26 cellular contexts compared by ENCODE assay signal in genomic region chr20:50737352-50737751, GRCh38. TPM values are rescaled to one million over a fixed set of nuclear protein-coding genes. Genes with fewer than 3 reads are reported as not detected.
DNase-seq lines count a peak whose midpoint lies in the region; ATAC-seq, FAIRE-seq and TF ChIP-seq lines count a peak whose summit lies in the region.
"Had no signal": no experiment of that assay in that cellular context is flagged by ENCODE, and none has a peak within 500 bp of the region (broad histone marks: within the 10 kb centered on the region; RNA-seq: fewer than 3 reads in every experiment).

No MANE protein-coding gene starts in this region.

- TF ChIP-seq POLR2A in A549 (IDR thresholded peaks at IDR 0.05; ENCODE audit: low read length) (no peak), spleen (IDR thresholded peaks at IDR 0.05) (no peak)

- no peak for FAIRE-seq in A549 (lab: Jason Lieb, UNC)
- FAIRE-seq: GM18507, H54, islet of Langerhans, RCC 7860 had no signal

- intact Hi-C loops in CD4-positive, alpha-beta T cell (cut with DNase I, micrococcal nuclease), result loop anchor here (10.0 kb wide), 2 partner anchors 623 to 923 kb away; partner anchors contain the start of genes SLC9A8 (in 1 of the 2) and UBE2V1 (in 1 of the 2)
- intact Hi-C loops in spleen (cut with DNase I; ENCODE audit: low total_unique reads), result no loop called here

- H3K9me3 ChIP-seq in A549 (no peaks in the 10 kb centered on the region), HUES6 (ENCODE audit: control insufficient read depth, insufficient read depth, low read depth, low read length) (no peaks in the 10 kb centered on the region), spleen (no peaks in the 10 kb centered on the region)
- no peaks in the 10 kb centered on the region for H3K9me3 ChIP-seq in CD4-positive, alpha-beta T cell (ENCODE audit: control insufficient read depth, low read length)
- H3K9me3 ChIP-seq: SK-N-SH, transverse colon had no signal

- no peak for TF ChIP-seq RAD21 in A549 (conservative IDR thresholded peaks at IDR 0.05 in 1 of 2, IDR thresholded peaks at IDR 0.05 in 1 of 2)

- H3K4me3 ChIP-seq in A549 (no peak overlapping the region), HUES6 (ENCODE audit: low read depth, low read length) (no peak overlapping the region), epithelial cell of proximal tubule (ENCODE audit: low read depth, low read length) (peak overlapping the region; percentile 6), spleen (no peak overlapping the region)
- H3K4me3 ChIP-seq: transverse colon had no signal

- H3K9ac ChIP-seq in HUES6 (ENCODE audit: low read length), result no peak overlapping the region
- H3K9ac ChIP-seq: SK-N-SH had no signal

- H3K27ac ChIP-seq in A549 (peak overlapping the region; percentile 44 to 59), HUES6 (ENCODE audit: low read depth, low read length) (0 out of 2 replicates have a peak overlapping the region, but pooled peaks have one; percentile 10), spleen (no peak overlapping the region)
- no peak overlapping the region for H3K27ac ChIP-seq in CD4-positive, alpha-beta T cell (ENCODE audit: low read depth, low read length)
- H3K27ac ChIP-seq: transverse colon had no signal

- CTCF ChIA-PET in A549 (lab: Yijun Ruan, JAX), result interaction anchor here (0.8 to 2.3 kb wide), 6 partner anchors 12 to 111 kb away, joined by 4 to 11 read pairs (median 5); partner anchors contain the start of gene BCAS4
- CTCF ChIA-PET in CD4-positive, alpha-beta T cell (lab: Charles Lee), result interaction anchor here (0.7 to 1.1 kb wide), 3 partner anchors 10 to 231 kb away, joined by 3 to 4 read pairs (median 3); no protein-coding TSS in a partner anchor

- POLR2A ChIA-PET in A549 (lab: Yijun Ruan, JAX), result interaction anchor here (0.8 kb wide), 1 partner anchor 51 kb away, joined by 5 read pairs; no protein-coding TSS in a partner anchor
- POLR2A ChIA-PET in CD4-positive, alpha-beta T cell (lab: Charles Lee), result no interaction called here

- peaks cover 89% of the 10 kb centered on the region for H3K4me1 Mint-ChIP-seq in nephron progenitor cell
- peaks cover 24% of the 10 kb centered on the region for H3K4me1 Mint-ChIP-seq in T-helper 2 cell treated with Interferon-gamma antibody and Interleukin-4, amounts not matched to agents 5 μg/mL and 100 μg/mL, for 36 hours (ENCODE audit: low read depth)
- peaks cover 49% of the 10 kb centered on the region for H3K4me1 Mint-ChIP-seq in CD4-positive, alpha-beta T cell (ENCODE audit: low read depth)

- TF ChIP-seq EP300 in A549 (IDR thresholded peaks at IDR 0.05), result no peak

- DNase-seq in A549 (ENCODE audit: low read depth in 1 of 2, low spot score in 1 of 2) (peak in 1 of 2 experiments; percentile 62), epithelial cell of proximal tubule (ENCODE audit: low read depth) (no peak), nephron progenitor cell (no peak), spleen (no peak), NCI-H1436 treated with DMSO at 0.1 percent for 48 hours (lab: John Stamatoyannopoulos, UW) (no peak)
- DNase-seq in T-helper 2 cell treated with Interferon-gamma antibody and Interleukin-4, amounts not matched to agents 5 μg/mL and 100 μg/mL, for 36 hours (ENCODE audit: low spot score), result no peak
- DNase-seq in CD4-positive, alpha-beta T cell, result no peak
- DNase-seq: activated naive CD8-positive, alpha-beta T cell treated with anti-CD3 and anti-CD28 coated beads for 36 hours; CD4-positive, CD25-positive, alpha-beta regulatory T cell; DMS79 treated with DMSO at 0.1 percent for 48 hours; NCI-H1417 treated with DMSO at 0.1 percent for 48 hours; NCI-H774; retina; SK-N-SH; T-helper 9 cell; transverse colon had no signal

- H3K9me3 Mint-ChIP-seq in nephron progenitor cell, result no peaks in the 10 kb centered on the region
- H3K9me3 Mint-ChIP-seq in T-helper 2 cell treated with Interferon-gamma antibody and Interleukin-4, amounts not matched to agents 5 μg/mL and 100 μg/mL, for 36 hours, result no peaks in the 10 kb centered on the region
- no peaks in the 10 kb centered on the region for H3K9me3 Mint-ChIP-seq in CD4-positive, alpha-beta T cell
- H3K9me3 Mint-ChIP-seq: activated naive CD8-positive, alpha-beta T cell treated with anti-CD3 and anti-CD28 coated beads for 36 hours; activated T-helper 1 cell treated with anti-CD3 and anti-CD28 coated beads, Interleukin-12 subunit alpha, Interleukin-12 subunit beta, Interleukin-2, Interleukin-4 antibody, amounts not matched to agents 30 ng/mL and 10 ng/mL and 1 ng/mL, durations not matched to agents 14 hours and 24 hours and 36 hours; brain; CD4-positive, CD25-positive, alpha-beta regulatory T cell; stimulated activated memory B cell treated with anti-CD40 and anti-IgM and Interleukin-4, amounts not matched to agents 10 μg/mL and 1 μg/mL and 100 μg/mL, for 72 hours had no signal

- peak; percentile 65 to 78; a peak in 5 of 6 replicates for ATAC-seq in A549
- no peak for ATAC-seq in CD4-positive, alpha-beta T cell (ENCODE audit: poor library complexity)
- ATAC-seq: stimulated activated memory B cell treated with anti-CD40 and anti-IgM and Interleukin-4, amounts not matched to agents 10 μg/mL and 1 μg/mL and 100 μg/mL, for 72 hours had no signal

- peak overlapping the region; percentile 86 for H3K27ac Mint-ChIP-seq in nephron progenitor cell
- H3K27ac Mint-ChIP-seq in T-helper 2 cell treated with Interferon-gamma antibody and Interleukin-4, amounts not matched to agents 5 μg/mL and 100 μg/mL, for 36 hours, result no peak overlapping the region
- no peak overlapping the region for H3K27ac Mint-ChIP-seq in CD4-positive, alpha-beta T cell
- H3K27ac Mint-ChIP-seq: activated naive CD8-positive, alpha-beta T cell treated with anti-CD3 and anti-CD28 coated beads for 36 hours; activated T-helper 1 cell treated with anti-CD3 and anti-CD28 coated beads, Interleukin-12 subunit alpha, Interleukin-12 subunit beta, Interleukin-2, Interleukin-4 antibody, amounts not matched to agents 30 ng/mL and 10 ng/mL and 1 ng/mL, durations not matched to agents 14 hours and 24 hours and 36 hours; CD4-positive, CD25-positive, alpha-beta regulatory T cell; stimulated activated memory B cell treated with anti-CD40 and anti-IgM and Interleukin-4, amounts not matched to agents 10 μg/mL and 1 μg/mL and 100 μg/mL, for 72 hours had no signal

- no peaks in the 10 kb centered on the region for H3K27me3 Mint-ChIP-seq in nephron progenitor cell (ENCODE audit: low read depth, poor library complexity)
- H3K27me3 Mint-ChIP-seq in T-helper 2 cell treated with Interferon-gamma antibody and Interleukin-4, amounts not matched to agents 5 μg/mL and 100 μg/mL, for 36 hours (ENCODE audit: low read depth), result no peaks in the 10 kb centered on the region
- H3K27me3 Mint-ChIP-seq in CD4-positive, alpha-beta T cell, result no peaks in the 10 kb centered on the region
- H3K27me3 Mint-ChIP-seq: activated naive CD8-positive, alpha-beta T cell treated with anti-CD3 and anti-CD28 coated beads for 36 hours; brain; stimulated activated memory B cell treated with anti-CD40 and anti-IgM and Interleukin-4, amounts not matched to agents 10 μg/mL and 1 μg/mL and 100 μg/mL, for 72 hours had no signal

- no peaks in the 10 kb centered on the region for H3K27me3 ChIP-seq in HUES6 (ENCODE audit: control insufficient read depth, insufficient read depth, low read length)
- H3K27me3 ChIP-seq in CD4-positive, alpha-beta T cell (ENCODE audit: control insufficient read depth, insufficient read depth, low read length), result no peaks in the 10 kb centered on the region
- H3K27me3 ChIP-seq in spleen (replicated peaks in 1 of 7), result no peaks in the 10 kb centered on the region
- H3K27me3 ChIP-seq: transverse colon had no signal

- H3K36me3 ChIP-seq in HUES6 (ENCODE audit: control insufficient read depth, insufficient read depth, low read length), result peaks cover 9% of the 10 kb centered on the region; the same call in 1 of the 2 replicates
- H3K36me3 ChIP-seq in spleen, result peaks cover 0 to 30% (median 10%) of the 10 kb centered on the region in 6 donors
- H3K36me3 ChIP-seq: transverse colon had no signal

- H3K4me1 ChIP-seq in A549 (peaks cover 89% of the 10 kb centered on the region), HUES6 (ENCODE audit: control insufficient read depth, insufficient read depth, low read length) (peaks cover 41% of the 10 kb centered on the region), spleen (peaks cover 0 to 26% (median 12%) of the 10 kb centered on the region in 6 donors)

- H3K36me3 Mint-ChIP-seq in nephron progenitor cell (ENCODE audit: low read depth), result peaks cover 44% of the 10 kb centered on the region
- H3K36me3 Mint-ChIP-seq in T-helper 2 cell treated with Interferon-gamma antibody and Interleukin-4, amounts not matched to agents 5 μg/mL and 100 μg/mL, for 36 hours (ENCODE audit: low read depth), result no peaks in the 10 kb centered on the region
- peaks cover 46% of the 10 kb centered on the region for H3K36me3 Mint-ChIP-seq in CD4-positive, alpha-beta T cell (ENCODE audit: low read depth)

- H3K4me3 Mint-ChIP-seq in nephron progenitor cell, result no peak overlapping the region
- no peak overlapping the region for H3K4me3 Mint-ChIP-seq in T-helper 2 cell treated with Interferon-gamma antibody and Interleukin-4, amounts not matched to agents 5 μg/mL and 100 μg/mL, for 36 hours
- H3K4me3 Mint-ChIP-seq in CD4-positive, alpha-beta T cell, result no peak overlapping the region
- H3K4me3 Mint-ChIP-seq: activated naive CD8-positive, alpha-beta T cell treated with anti-CD3 and anti-CD28 coated beads for 36 hours; activated T-helper 1 cell treated with anti-CD3 and anti-CD28 coated beads, Interleukin-12 subunit alpha, Interleukin-12 subunit beta, Interleukin-2, Interleukin-4 antibody, amounts not matched to agents 30 ng/mL and 10 ng/mL and 1 ng/mL, durations not matched to agents 14 hours and 24 hours and 36 hours; stimulated activated memory B cell treated with anti-CD40 and anti-IgM and Interleukin-4, amounts not matched to agents 10 μg/mL and 1 μg/mL and 100 μg/mL, for 72 hours had no signal

- no peak for TF ChIP-seq CTCF in A549 (IDR thresholded peaks at IDR 0.05)
- no peak for TF ChIP-seq CTCF in epithelial cell of proximal tubule (conservative IDR thresholded peaks at IDR 0.05; ENCODE audit: low read depth, low read length)
- no peak for TF ChIP-seq CTCF in nephron progenitor cell (IDR thresholded peaks at IDR 0.05)
- no peak for TF ChIP-seq CTCF in CD4-positive, alpha-beta T cell (IDR thresholded peaks at IDR 0.05)
- no peak for TF ChIP-seq CTCF in spleen (IDR thresholded peaks at IDR 0.05 in 8 of 11, conservative IDR thresholded peaks at IDR 0.05 in 3 of 11)

- peak overlapping the region; percentile 49 for H3K4me2 ChIP-seq in A549
- H3K4me2 ChIP-seq: SK-N-SH had no signal

- 46% methylated on average over 4 of the region's 4 CpGs for WGBS in A549 (ENCODE audit: missing lambda C conversion rate)
- WGBS in spleen, 5 donors, result 87 to 93% (median 91%) methylated on average over 4 of the region's 4 CpGs

RNA-seq across cellular contexts. Expression of gene PARD6B, which starts 6.0 kb away (rescaled TPM):
- polyA plus RNA-seq in A549 (2011; rRNA removed) (6.2 and 6.4 TPM in 2 replicates), A549 (2017; fragmentation: RNase III; extraction: RNeasy Plus Mini Kit Qiagen cat#74134 plus additional on column Dnase treatment) (2.7 to 3.1 TPM (median 2.8 TPM) in 3 replicates), spleen (1 to 10 TPM in 2 of 3 donors, under 1 TPM in 1; 0.97 to 1.1 (median 1.0) TPM)
- polyA plus RNA-seq in A549 (2012; cell fraction: cytosol; rRNA removed), result 1.6 and 1.7 TPM in 2 replicates
- 1.3 and 1.7 TPM in 2 replicates for polyA plus RNA-seq in A549 (2012; cell fraction: nucleus; rRNA removed)
- 11.1 and 11.2 TPM in 2 replicates for polyA minus RNA-seq in A549 (2011; rRNA and poly(A)+ RNA removed)
- total RNA-seq in epithelial cell of proximal tubule (17.1 and 44.4 TPM in 2 replicates), spleen (1 to 10 TPM; 3.5 to 7.5 (median 5.0) TPM)
- 1 to 10 TPM; 5.6 to 8.2 TPM for total RNA-seq in CD4-positive, alpha-beta T cell

RNA-seq across cellular contexts. Expression of gene RIPOR3, which starts 46.0 kb away (rescaled TPM):
- polyA plus RNA-seq in A549 (2011; rRNA removed), result 0.03 TPM in 1 of 2 replicates, not detected in the other
- 0.03 and 0.07 TPM in 2 replicates for polyA plus RNA-seq in A549 (2012; cell fraction: cytosol; rRNA removed)
- 0.09 and 0.19 TPM in 2 replicates for polyA plus RNA-seq in A549 (2012; cell fraction: nucleus; rRNA removed)
- 0.05 to 0.06 TPM in 2 of 3 replicates, not detected in the other for polyA plus RNA-seq in A549 (2017; fragmentation: RNase III; extraction: RNeasy Plus Mini Kit Qiagen cat#74134 plus additional on column Dnase treatment)
- 0.05 TPM in 1 of 2 replicates, not detected in the other for polyA minus RNA-seq in A549 (2011; rRNA and poly(A)+ RNA removed)
- total RNA-seq in epithelial cell of proximal tubule, result 0.29 and 1.8 TPM in 2 replicates
- total RNA-seq in CD4-positive, alpha-beta T cell, result not detected
- 10 to 100 TPM in 6 of 7 donors, 1 to 10 TPM in 1; 6.0 to 22.8 (median 13.5) TPM for total RNA-seq in spleen
- polyA plus RNA-seq in spleen, result 10 to 100 TPM in 1 of 3 donors, 1 to 10 TPM in 2; 6.1 to 13.4 (median 6.8) TPM
- total RNA-seq: activated CD8-positive, alpha-beta memory T cell treated with anti-CD3 and anti-CD28 coated beads for 36 hours; activated naive CD8-positive, alpha-beta T cell treated with anti-CD3 and anti-CD28 coated beads for 36 hours; activated T-helper 1 cell treated with anti-CD3 and anti-CD28 coated beads, Interleukin-12 subunit alpha, Interleukin-12 subunit beta, Interleukin-2, Interleukin-4 antibody, amounts not matched to agents 30 ng/mL and 10 ng/mL and 1 ng/mL, durations not matched to agents 14 hours and 24 hours and 36 hours had no signal
- polyA plus RNA-seq: neural cell had no signal

RNA-seq across cellular contexts. Expression of gene BCAS4, which starts 57.5 kb away (rescaled TPM):
- polyA plus RNA-seq in A549 (2011; rRNA removed), result 15.5 and 16.9 TPM in 2 replicates
- polyA plus RNA-seq in A549 (2012; cell fraction: cytosol; rRNA removed), result 48.8 and 49.8 TPM in 2 replicates
- polyA plus RNA-seq in A549 (2012; cell fraction: nucleus; rRNA removed), result 14.4 and 23.6 TPM in 2 replicates
- 45.9 to 48.4 TPM (median 46.6 TPM) in 3 replicates for polyA plus RNA-seq in A549 (2017; fragmentation: RNase III; extraction: RNeasy Plus Mini Kit Qiagen cat#74134 plus additional on column Dnase treatment)
- polyA minus RNA-seq in A549 (2011; rRNA and poly(A)+ RNA removed), result 8.7 and 10.3 TPM in 2 replicates
- total RNA-seq in epithelial cell of proximal tubule, result 15.7 and 24.0 TPM in 2 replicates
- 10 to 100 TPM; 19.0 to 20.9 TPM for total RNA-seq in CD4-positive, alpha-beta T cell
- total RNA-seq in spleen, result 10 to 100 TPM; 11.8 to 20.9 (median 19.2) TPM
- 10 to 100 TPM; 24.5 to 33.3 (median 29.7) TPM for polyA plus RNA-seq in spleen

Comparison
In these comparisons a context has a peak if more than half of its experiments do, and no peak if none do; other contexts are left out.
1. H3K27ac ChIP-seq: peak in A549 (2 of 2) and HUES6 (single experiment); none in CD4-positive, alpha-beta T cell (single experiment) and spleen (0 of 8).